Comparison of ENCODE assay signal across 12 cellular contexts in the genomic region with DNA sequence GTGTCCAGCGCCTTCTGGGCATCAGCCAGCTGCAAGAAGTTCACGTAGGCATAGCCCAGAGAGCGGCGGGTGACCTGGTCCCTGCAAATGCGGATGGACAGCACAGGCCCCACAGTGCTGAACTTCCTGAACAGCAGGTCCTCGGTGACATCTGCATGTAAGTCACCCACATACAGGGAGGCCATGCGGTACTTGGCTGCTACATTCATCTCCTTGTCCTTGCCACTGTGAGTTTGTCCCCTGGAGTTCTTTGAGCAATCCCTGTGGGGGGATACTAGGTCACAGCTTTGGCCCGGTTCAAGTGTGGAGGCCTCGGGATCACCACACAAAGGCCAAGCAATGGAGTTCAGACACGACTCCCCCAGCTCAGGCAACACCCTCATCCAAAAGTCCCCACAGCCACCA. TPM values are rescaled to one million over a fixed set of nuclear protein-coding genes. Genes with fewer than 3 reads are reported as not detected.
DNase-seq lines count a peak whose midpoint lies in the region; ATAC-seq and TF ChIP-seq lines count a peak whose summit lies in the region.
"Had no signal": no experiment of that assay in that cellular context is flagged by ENCODE, and none has a peak within 500 bp of the region (broad histone marks: within the 10 kb centered on the region; RNA-seq: fewer than 3 reads in every experiment).

No MANE protein-coding gene starts in this region.

- TF ChIP-seq CTCF in dorsolateral prefrontal cortex (IDR thresholded peaks at IDR 0.05 in 54 of 56, conservative IDR thresholded peaks at IDR 0.05 in 2 of 56; ENCODE audit: low read depth in 1 of 56, partially characterized antibody in 56 of 56) (no peak), lower lobe of right lung (IDR thresholded peaks at IDR 0.05) (no peak), tibial artery (IDR thresholded peaks at IDR 0.05) (no peak)

- ATAC-seq in lower lobe of right lung (peak; percentile 49 to 68), HG03159 (IDR thresholded peaks at IDR 0.05; ENCODE audit: unreplicated experiment) (no peak)
- ATAC-seq: GM12878 had no signal

- H3K27me3 ChIP-seq in dorsolateral prefrontal cortex, result peaks cover 0 to 30% (median 4%) of the 10 kb centered on the region in 45 donors
- H3K27me3 ChIP-seq in lower lobe of right lung (ENCODE audit: low read depth), result no peaks in the 10 kb centered on the region
- no peaks in the 10 kb centered on the region for H3K27me3 ChIP-seq in tibial artery

- no peaks in the 10 kb centered on the region for H3K36me3 ChIP-seq in lower lobe of right lung
- H3K36me3 ChIP-seq in tibial artery, result no peaks in the 10 kb centered on the region

- DNase-seq in HuH-7.5 (ENCODE audit: low spot score) (peak; percentile 14), dorsolateral prefrontal cortex (peak in 1 of 10 donors; percentile 30), lower lobe of right lung (peak; percentile 32), tibial artery (no peak), inferior parietal cortex (ENCODE audit: extremely low spot score) (no peak), NCI-H2227 (lab: John Stamatoyannopoulos, UW; ENCODE audit: unreplicated experiment) (no peak)
- DNase-seq in activated T-cell treated with anti-CD3 and anti-CD28 coated beads, Interleukin-2, amount 50 U/mL, for 1 hour, result no peak
- DNase-seq: activated naive CD4-positive, alpha-beta T cell; immature natural killer cell; T-helper 2 cell had no signal

- peak overlapping the region in 52 of 59 donors; percentile 21 to 68 (median 53) for H3K4me3 ChIP-seq in dorsolateral prefrontal cortex
- peak overlapping the region; percentile 58 for H3K4me3 ChIP-seq in lower lobe of right lung
- peak overlapping the region; percentile 69 to 70 for H3K4me3 ChIP-seq in tibial artery
- H3K4me3 ChIP-seq: GM12878 had no signal

- H3K27ac ChIP-seq in dorsolateral prefrontal cortex (peak overlapping the region in 9 of 59 donors; percentile 20 to 76 (median 59)), lower lobe of right lung (no peak overlapping the region), tibial artery (peak overlapping the region; percentile 77 to 82)

- intact Hi-C loops in dorsolateral prefrontal cortex (cut with DNase I), result no loop called here
- intact Hi-C loops in lower lobe of right lung (cut with DNase I), result no loop called here
- intact Hi-C loops in tibial artery (cut with DNase I; ENCODE audit: low total_unique reads), result no loop called here

- no peaks in the 10 kb centered on the region for H3K9me3 ChIP-seq in lower lobe of right lung
- no peaks in the 10 kb centered on the region for H3K9me3 ChIP-seq in tibial artery

- H3K4me1 ChIP-seq in lower lobe of right lung, result no peaks in the 10 kb centered on the region
- peaks cover 0 to 47% (median 0%) of the 10 kb centered on the region in 4 donors for H3K4me1 ChIP-seq in tibial artery

RNA-seq across cellular contexts. Expression of gene PABPC4L, which starts 0.8 kb away (rescaled TPM):
- under 1 TPM in 113 of 120 experiments, not detected in 7; 0.08 to 0.92 (median 0.32) TPM for total RNA-seq in dorsolateral prefrontal cortex
- total RNA-seq in lower lobe of right lung, result 0.56 TPM
- total RNA-seq: GM12878 had no signal

Comparison
In these comparisons a context has a peak if more than half of its experiments do, and no peak if none do; other contexts are left out.
1. DNase-seq: peak in HuH-7.5 (single experiment) and lower lobe of right lung (single experiment); none in tibial artery (0 of 2), inferior parietal cortex (single experiment), activated T-cell treated with anti-CD3 and anti-CD28 coated beads, Interleukin-2, amount 50 U/mL, for 1 hour (single experiment) and NCI-H2227 (single experiment).
2. Peak in every context shown above with its lines, with median percentiles within 50 percentile points of each other: H3K4me3 ChIP-seq.